Comparison of ENCODE assay signal across 10 cellular contexts in the genomic region with DNA sequence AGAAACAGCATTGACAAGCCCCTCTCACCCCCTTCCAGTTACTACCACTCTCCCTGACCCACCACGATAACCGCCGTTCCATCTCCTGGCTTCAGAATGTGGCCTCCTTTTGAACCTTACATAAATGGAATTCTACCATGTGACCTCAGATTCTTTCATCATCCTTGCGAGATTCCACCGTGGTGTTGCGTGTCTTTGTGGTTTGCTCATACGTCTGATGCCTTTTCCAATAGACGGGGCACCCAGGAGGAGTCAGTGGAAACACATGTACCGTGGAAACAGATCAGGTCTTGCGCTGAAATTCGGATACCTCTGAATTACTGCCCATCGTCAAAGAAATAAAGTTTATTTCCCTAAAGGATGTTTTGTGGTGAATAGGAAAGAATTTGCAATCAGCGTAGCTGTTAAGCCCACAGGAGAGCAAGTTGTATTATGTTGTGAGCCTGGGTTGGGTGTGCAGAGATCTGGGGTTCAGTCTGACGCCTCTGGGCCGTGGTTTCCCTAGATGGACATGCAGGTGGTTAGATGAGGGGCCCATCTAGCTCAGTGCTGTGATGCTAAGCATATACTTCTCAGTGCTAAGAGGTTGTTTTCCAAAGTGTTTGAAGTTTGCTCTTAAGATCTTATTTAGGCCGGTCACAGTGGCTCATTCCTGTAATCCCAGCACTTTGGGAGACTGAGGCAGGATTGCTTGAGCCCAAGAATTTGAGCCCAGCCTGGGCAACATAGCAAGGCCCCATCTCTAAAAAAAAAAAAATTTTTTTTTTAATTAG. TPM values are rescaled to one million over a fixed set of nuclear protein-coding genes. Genes with fewer than 3 reads are reported as not detected.
DNase-seq lines count a peak whose midpoint lies in the region; ATAC-seq and TF ChIP-seq lines count a peak whose summit lies in the region.
"Had no signal": no experiment of that assay in that cellular context is flagged by ENCODE, and none has a peak within 500 bp of the region (broad histone marks: within the 10 kb centered on the region; RNA-seq: fewer than 3 reads in every experiment).

No MANE protein-coding gene starts in this region.

- H3K9me3 ChIP-seq in A673 (ENCODE audit: low read depth, low read length, poor library complexity, severe bottlenecking) (no peaks in the 10 kb centered on the region), mesodermal cell (ENCODE audit: control insufficient read depth, low read length) (no peaks in the 10 kb centered on the region)

- H3K27ac ChIP-seq in A673 (ENCODE audit: low read depth, low read length, poor library complexity, severe bottlenecking) = peak overlapping the region; percentile 48
- H3K27ac ChIP-seq in mesodermal cell (ENCODE audit: low read depth, low read length, severe bottlenecking) = peak overlapping the region; percentile 62

- intact Hi-C loops in A673 (cut with micrococcal nuclease; ENCODE audit: unreplicated experiment) = no loop called here

- POLR2A ChIA-PET in A673 (lab: Charles Lee; ENCODE audit: low non-redundant PET) = interaction anchor here (0.5 kb wide), 1 partner anchor 1685 kb away, joined by 5 read pairs; no protein-coding TSS in a partner anchor
- POLR2A ChIA-PET in activated CD4-positive, alpha-beta memory T cell treated with anti-CD3 and anti-CD28 coated beads, Interleukin-2, amount 10 ng/mL, durations not matched to agents 7 days and 5 days (lab: Charles Lee) = no interaction called here

- no peak for TF ChIP-seq CTCF in A673 (conservative IDR thresholded peaks at IDR 0.05; ENCODE audit: low read depth, low read length)

- no peaks in the 10 kb centered on the region for H3K27me3 ChIP-seq in A673 (replicated peaks; ENCODE audit: insufficient read depth, low read depth, low read length, poor library complexity)

- no TSS peak for BruUV-seq in A673 (replicated peaks; lab: Mats Ljungman, UMichigan)

- no peak overlapping the region for H3K27ac Mint-ChIP-seq in activated CD4-positive, alpha-beta memory T cell treated with anti-CD3 and anti-CD28 coated beads, Interleukin-2, amount 10 ng/mL, durations not matched to agents 7 days and 5 days

- no peak overlapping the region for H3K4me3 Mint-ChIP-seq in activated CD4-positive, alpha-beta memory T cell treated with anti-CD3 and anti-CD28 coated beads, Interleukin-2, amount 10 ng/mL, durations not matched to agents 7 days and 5 days

- no peak for DNase-seq in A673 (ENCODE audit: low spot score)
- peak; percentile 49 for DNase-seq in HuH-7.5 (ENCODE audit: low spot score)
- DNase-seq in brain pericyte (ENCODE audit: low read depth, low spot score) = peak; percentile 50
- no peak for DNase-seq in NK-92 (lab: John Stamatoyannopoulos, UW; ENCODE audit: unreplicated experiment)
- no peak for DNase-seq in NCI-H82 treated with DMSO at 0.1 percent for 48 hours (lab: John Stamatoyannopoulos, UW; ENCODE audit: unreplicated experiment)
- no peak for DNase-seq in activated CD4-positive, alpha-beta memory T cell treated with anti-CD3 and anti-CD28 coated beads, Interleukin-2, amount 10 ng/mL, durations not matched to agents 7 days and 5 days
- DNase-seq: activated T-cell treated with anti-CD3 and anti-CD28 coated beads for 4 hours, NCI-H345 had no signal

- H3K36me3 Mint-ChIP-seq in activated CD4-positive, alpha-beta memory T cell treated with anti-CD3 and anti-CD28 coated beads, Interleukin-2, amount 10 ng/mL, durations not matched to agents 7 days and 5 days (ENCODE audit: low read depth) = no peaks in the 10 kb centered on the region

- peaks cover 39% of the 10 kb centered on the region for H3K4me1 ChIP-seq in A673 (ENCODE audit: insufficient read depth, low read length, poor library complexity, severe bottlenecking)
- H3K4me1 ChIP-seq in mesodermal cell (ENCODE audit: control insufficient read depth, insufficient read depth, low read length, poor library complexity, severe bottlenecking) = peaks cover 26% of the 10 kb centered on the region

- WGBS in mesodermal cell (ENCODE audit: insufficient coverage in 2 of 2), 2 experiments = 94 to 96% methylated on average over 14 to 16 of the region's 16 CpGs

- no peaks in the 10 kb centered on the region for H3K4me1 Mint-ChIP-seq in activated CD4-positive, alpha-beta memory T cell treated with anti-CD3 and anti-CD28 coated beads, Interleukin-2, amount 10 ng/mL, durations not matched to agents 7 days and 5 days

- peaks cover 4% of the 10 kb centered on the region for H3K27me3 Mint-ChIP-seq in activated CD4-positive, alpha-beta memory T cell treated with anti-CD3 and anti-CD28 coated beads, Interleukin-2, amount 10 ng/mL, durations not matched to agents 7 days and 5 days

- ATAC-seq in GM21447 (IDR thresholded peaks at IDR 0.05; ENCODE audit: unreplicated experiment) = no peak

- H3K9me3 Mint-ChIP-seq in activated CD4-positive, alpha-beta memory T cell treated with anti-CD3 and anti-CD28 coated beads, Interleukin-2, amount 10 ng/mL, durations not matched to agents 7 days and 5 days = no peaks in the 10 kb centered on the region

- H3K36me3 ChIP-seq in A673 (ENCODE audit: insufficient read depth, low read length, poor library complexity, severe bottlenecking) = no peaks in the 10 kb centered on the region
- H3K36me3 ChIP-seq in mesodermal cell (ENCODE audit: control insufficient read depth, insufficient read depth, low read length) = peaks cover 13% of the 10 kb centered on the region

- H3K4me3 ChIP-seq in A673 (ENCODE audit: low read depth, low read length, poor library complexity, severe bottlenecking) = no peak overlapping the region
- H3K4me3 ChIP-seq in mesodermal cell (ENCODE audit: extremely low read depth, insufficient read depth, low read length, poor library complexity, severe bottlenecking) = no peak overlapping the region

- CTCF ChIA-PET in A673 (lab: Charles Lee) = no interaction called here
- CTCF ChIA-PET in activated CD4-positive, alpha-beta memory T cell treated with anti-CD3 and anti-CD28 coated beads, Interleukin-2, amount 10 ng/mL, durations not matched to agents 7 days and 5 days (lab: Charles Lee) = no interaction called here

RNA-seq across cellular contexts. Expression of gene GTF2IRD1, which starts 29.1 kb away (rescaled TPM):
- 73.6 and 80.4 TPM in 2 replicates for total RNA-seq in A673 (2021)
- 47.0 TPM for polyA plus RNA-seq in mesodermal cell (2013, experiment 1 of 2)
- polyA plus RNA-seq in mesodermal cell (2013, experiment 2 of 2) = 40.2 TPM
- total RNA-seq in activated CD4-positive, alpha-beta memory T cell treated with anti-CD3 and anti-CD28 coated beads, Interleukin-2, amount 10 ng/mL, durations not matched to agents 7 days and 5 days = 1 to 10 TPM; 4.0 to 4.6 TPM

Comparison
In these comparisons a context has a peak if more than half of its experiments do, and no peak if none do; other contexts are left out.
1. DNase-seq: peak in HuH-7.5 (single experiment) and brain pericyte (single experiment); none in A673 (single experiment), NK-92 (single experiment), NCI-H82 treated with DMSO at 0.1 percent for 48 hours (single experiment) and activated CD4-positive, alpha-beta memory T cell treated with anti-CD3 and anti-CD28 coated beads, Interleukin-2, amount 10 ng/mL, durations not matched to agents 7 days and 5 days (single experiment).
2. RNA of gene GTF2IRD1, which starts 29.1 kb away (total RNA-seq): 73.6 to 80.4 TPM in A673; 4.0 to 4.6 TPM in activated CD4-positive, alpha-beta memory T cell treated with anti-CD3 and anti-CD28 coated beads, Interleukin-2, amount 10 ng/mL, durations not matched to agents 7 days and 5 days; every median in the first group is over 10 times any median in the second.